Comparison of ENCODE assay signal across 9 cellular contexts in the genomic region with DNA sequence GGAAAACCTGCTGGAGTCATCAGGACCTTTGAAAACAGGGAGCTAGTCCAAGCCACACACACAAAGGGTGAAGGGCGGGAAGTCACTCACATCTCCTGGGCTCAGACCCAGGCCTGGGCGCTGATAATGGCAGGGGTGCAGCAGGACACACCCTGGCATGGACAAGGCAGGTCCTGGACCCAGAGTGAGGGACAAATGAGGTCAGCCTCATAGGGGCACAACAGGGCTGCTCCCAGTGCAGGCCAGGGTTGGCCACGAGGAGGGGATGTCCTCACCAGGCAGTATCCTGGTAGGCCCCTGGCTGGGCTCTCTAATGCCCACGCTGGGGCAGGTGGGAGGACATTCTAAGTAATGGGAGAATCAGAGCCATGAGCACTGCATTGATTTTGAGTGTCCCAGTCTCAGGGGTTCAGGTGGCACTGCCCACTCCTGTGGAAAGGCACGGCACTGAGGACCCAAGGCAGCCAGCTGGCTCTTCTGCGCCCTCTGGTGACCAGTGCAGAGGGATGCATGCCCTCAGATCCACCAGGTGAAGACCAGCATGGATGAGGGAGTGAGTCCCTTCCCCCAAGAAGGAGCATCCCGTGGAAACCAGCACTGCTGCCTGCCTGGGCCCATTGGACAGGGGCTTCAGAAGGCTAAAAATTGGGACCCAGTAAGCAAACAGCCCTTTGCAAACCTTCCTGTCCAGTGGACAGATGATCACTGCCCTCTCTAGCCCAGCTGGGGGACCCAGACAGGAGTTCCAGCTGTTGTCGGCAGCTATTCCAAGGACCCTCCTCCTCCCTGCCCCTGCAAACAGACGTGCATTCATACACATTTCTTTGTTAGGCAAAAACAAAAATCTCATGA. TPM values are rescaled to one million over a fixed set of nuclear protein-coding genes. Genes with fewer than 3 reads are reported as not detected.
DNase-seq lines count a peak whose midpoint lies in the region; ATAC-seq and TF ChIP-seq lines count a peak whose summit lies in the region.
"Had no signal": no experiment of that assay in that cellular context is flagged by ENCODE, and none has a peak within 500 bp of the region (broad histone marks: within the 10 kb centered on the region; RNA-seq: fewer than 3 reads in every experiment).

No MANE protein-coding gene starts in this region.

- peaks cover 0 to 3% (median 0%) of the 10 kb centered on the region in 3 donors for H3K4me1 Mint-ChIP-seq in naive B cell
- H3K4me1 Mint-ChIP-seq in stimulated activated naive CD8-positive, alpha-beta T cell treated with anti-CD3 and anti-CD28 coated beads, Interleukin-15, amount 100 ng/mL, for 72 hours = peaks cover 77% of the 10 kb centered on the region

- peak; percentile 52 for DNase-seq in NCI-H69 (lab: John Stamatoyannopoulos, UW)
- peak; percentile 73 for DNase-seq in activated CD8-positive, alpha-beta memory T cell treated with anti-CD3 and anti-CD28 coated beads, Interleukin-2, amount 50 U/mL, for 4 hours
- DNase-seq in epithelial cell of proximal tubule (ENCODE audit: low read depth) = no peak
- DNase-seq in naive B cell = peak; percentile 67
- DNase-seq in stimulated activated naive CD8-positive, alpha-beta T cell treated with anti-CD3 and anti-CD28 coated beads, Interleukin-15, amount 100 ng/mL, for 72 hours = peak; percentile 70 to 71
- DNase-seq in GOT3 (lab: John Stamatoyannopoulos, UW) = no peak

- no peak overlapping the region for H3K27ac Mint-ChIP-seq in naive B cell
- H3K27ac Mint-ChIP-seq in stimulated activated naive CD8-positive, alpha-beta T cell treated with anti-CD3 and anti-CD28 coated beads, Interleukin-15, amount 100 ng/mL, for 72 hours = peak overlapping the region in 1 of 2 donors; percentile 85
- H3K27ac Mint-ChIP-seq: stimulated activated naive CD8-positive, alpha-beta T cell treated with anti-CD3 and anti-CD28 coated beads, Interleukin-15, Interleukin-2, amounts not matched to agents 100 ng/mL and 50 ng/mL, for 24 hours had no signal

- TF ChIP-seq CTCF in C4-2B (conservative IDR thresholded peaks at IDR 0.05) (peak; percentile 97), epithelial cell of proximal tubule (conservative IDR thresholded peaks at IDR 0.05; ENCODE audit: low read depth, low read length) (peak; percentile 97)

- H3K9me3 Mint-ChIP-seq in naive B cell = no peaks in the 10 kb centered on the region
- no peaks in the 10 kb centered on the region for H3K9me3 Mint-ChIP-seq in stimulated activated naive CD8-positive, alpha-beta T cell treated with anti-CD3 and anti-CD28 coated beads, Interleukin-15, amount 100 ng/mL, for 72 hours
- H3K9me3 Mint-ChIP-seq: stimulated activated naive CD8-positive, alpha-beta T cell treated with anti-CD3 and anti-CD28 coated beads, Interleukin-15, Interleukin-2, amounts not matched to agents 100 ng/mL and 50 ng/mL, for 24 hours had no signal

- H3K27ac ChIP-seq in C4-2B = peak overlapping the region; percentile 15; the same call in 1 of the 2 replicates

- no peaks in the 10 kb centered on the region for H3K27me3 Mint-ChIP-seq in naive B cell
- no peaks in the 10 kb centered on the region for H3K27me3 Mint-ChIP-seq in stimulated activated naive CD8-positive, alpha-beta T cell treated with anti-CD3 and anti-CD28 coated beads, Interleukin-15, amount 100 ng/mL, for 72 hours
- H3K27me3 Mint-ChIP-seq: stimulated activated naive CD8-positive, alpha-beta T cell treated with anti-CD3 and anti-CD28 coated beads, Interleukin-15, Interleukin-2, amounts not matched to agents 100 ng/mL and 50 ng/mL, for 24 hours had no signal

- ATAC-seq in GM21786 (IDR thresholded peaks at IDR 0.05; ENCODE audit: unreplicated experiment) = peak; percentile 58
- ATAC-seq in naive B cell (ENCODE audit: low read depth in 2 of 2) = peak; percentile 97 to 98
- peak; percentile 88 for ATAC-seq in stimulated activated naive CD8-positive, alpha-beta T cell treated with anti-CD3 and anti-CD28 coated beads, Interleukin-15, amount 100 ng/mL, for 72 hours

- H3K4me3 ChIP-seq in epithelial cell of proximal tubule (ENCODE audit: low read depth, low read length) = no peak overlapping the region

- no peaks in the 10 kb centered on the region for H3K36me3 Mint-ChIP-seq in naive B cell

- H3K4me3 Mint-ChIP-seq in naive B cell = no peak overlapping the region
- no peak overlapping the region for H3K4me3 Mint-ChIP-seq in stimulated activated naive CD8-positive, alpha-beta T cell treated with anti-CD3 and anti-CD28 coated beads, Interleukin-15, amount 100 ng/mL, for 72 hours
- H3K4me3 Mint-ChIP-seq: stimulated activated naive CD8-positive, alpha-beta T cell treated with anti-CD3 and anti-CD28 coated beads, Interleukin-15, Interleukin-2, amounts not matched to agents 100 ng/mL and 50 ng/mL, for 24 hours had no signal

RNA-seq across cellular contexts. Expression of a gene that starts 23.3 kb away (rescaled TPM):
- 58.3 and 65.1 TPM in 2 replicates for total RNA-seq in epithelial cell of proximal tubule
- polyA plus RNA-seq in naive B cell (ENCODE audit: low read depth in 6 of 6) = 10 to 100 TPM in 1 of 6 donors, 1 to 10 TPM in 5; 4.8 to 10.0 (median 5.4) TPM

Comparison
In these comparisons a context has a peak if more than half of its experiments do, and no peak if none do; other contexts are left out.
1. DNase-seq: peak in NCI-H69 (single experiment), activated CD8-positive, alpha-beta memory T cell treated with anti-CD3 and anti-CD28 coated beads, Interleukin-2, amount 50 U/mL, for 4 hours (single experiment), naive B cell (single experiment) and stimulated activated naive CD8-positive, alpha-beta T cell treated with anti-CD3 and anti-CD28 coated beads, Interleukin-15, amount 100 ng/mL, for 72 hours (2 of 2); none in epithelial cell of proximal tubule (single experiment) and GOT3 (single experiment).
2. Peak in every context shown above with its lines, with median percentiles within 50 percentile points of each other: ATAC-seq.